19 cellular contexts compared by ENCODE assay signal in the genomic region with DNA sequence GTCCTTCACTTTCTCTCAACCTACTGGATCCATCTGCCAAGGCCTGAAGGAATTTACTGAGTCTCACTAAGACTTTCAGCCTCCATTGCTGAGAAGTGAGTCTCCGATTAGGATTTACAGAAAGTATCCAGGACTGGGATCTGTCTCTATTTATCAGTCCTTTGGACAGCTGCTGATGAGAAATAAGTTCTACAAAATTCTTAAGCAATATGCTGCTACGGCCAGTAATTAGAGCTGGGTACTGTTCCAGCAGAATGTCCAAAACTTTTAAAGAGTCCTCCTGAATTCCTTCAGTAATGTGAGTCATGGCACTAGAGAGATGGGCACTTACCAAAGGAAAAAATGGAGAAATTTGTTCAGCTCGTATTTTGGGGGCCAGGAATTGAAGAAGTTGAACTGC. TPM values are rescaled to one million over a fixed set of nuclear protein-coding genes. Genes with fewer than 3 reads are reported as not detected.
A peak's percentile ranks its signal among the peaks of the same experiment; 100 is the strongest.
DNase-seq lines count a peak whose midpoint lies in the region; ATAC-seq, FAIRE-seq and TF ChIP-seq lines count a peak whose summit lies in the region.
"Had no signal": no experiment of that assay in that cellular context is flagged by ENCODE, and none has a peak within 500 bp of the region (broad histone marks: within the 10 kb centered on the region; RNA-seq: fewer than 3 reads in every experiment).

No MANE protein-coding gene starts in this region.

- intact Hi-C loops in upper lobe of right lung (cut with DNase I) (no loop called here), esophagus squamous epithelium (cut with DNase I) (no loop called here)

- DNase-seq in GM23248, result peak; percentile 83
- peak; percentile 56 for DNase-seq in astrocyte (ENCODE audit: low read depth)
- no peak for DNase-seq in hepatocyte (ENCODE audit: low spot score)
- DNase-seq in upper lobe of right lung, result no peak
- no peak for DNase-seq in esophagus squamous epithelium (lab: John Stamatoyannopoulos, UW)
- no peak for DNase-seq in stimulated activated CD4-positive, alpha-beta T cell treated with anti-CD3 and anti-CD28 coated beads, Interleukin-4, amount 100 ng/mL, for 24 hours
- no peak for DNase-seq in activated CD8-positive, alpha-beta memory T cell treated with anti-CD3 and anti-CD28 coated beads, Interleukin-2, amount 10 ng/mL, durations not matched to agents 7 days and 5 days
- DNase-seq: activated CD4-positive, alpha-beta T cell treated with anti-CD3 and anti-CD28 coated beads, Interleukin-2, amount 50 U/mL, for 4 hours; CD8-positive, alpha-beta T cell; endodermal cell; glutamatergic neuron; NCI-H1105; NCI-H2171; NCI-H748 treated with DMSO at 0.1 percent for 48 hours; PC-9; right lobe of liver; stimulated activated CD4-positive, alpha-beta T cell treated with anti-CD3 and anti-CD28 coated beads, Interleukin-2, amount 100 ng/mL, for 48 hours had no signal

- ATAC-seq in upper lobe of right lung, result peak; percentile 45
- no peak for ATAC-seq in activated CD8-positive, alpha-beta memory T cell treated with anti-CD3 and anti-CD28 coated beads, Interleukin-2, amount 10 ng/mL, durations not matched to agents 7 days and 5 days
- ATAC-seq: CD8-positive, alpha-beta T cell; right lobe of liver had no signal

- H3K4me1 ChIP-seq in GM23248 (ENCODE audit: insufficient read depth) (peaks cover 35% of the 10 kb centered on the region), astrocyte (ENCODE audit: insufficient read depth, low read length) (peaks cover 9% of the 10 kb centered on the region), hepatocyte (ENCODE audit: insufficient read depth) (peaks cover 16% of the 10 kb centered on the region), upper lobe of right lung (peaks cover 12% of the 10 kb centered on the region), esophagus squamous epithelium (peaks cover 0 to 32% (median 16%) of the 10 kb centered on the region in 3 donors)

- in situ Hi-C loops in GM23248 (cut with MboI), result loop anchor here (25.0 kb wide), 1 partner anchor 240 kb away; a partner anchor contains a TSS

- peaks cover 13% of the 10 kb centered on the region for H3K4me1 Mint-ChIP-seq in astrocyte (ENCODE audit: low read depth, unreplicated experiment)
- peaks cover 29% of the 10 kb centered on the region for H3K4me1 Mint-ChIP-seq in activated CD8-positive, alpha-beta memory T cell treated with anti-CD3 and anti-CD28 coated beads, Interleukin-2, amount 10 ng/mL, durations not matched to agents 7 days and 5 days

- CTCF ChIA-PET in activated CD8-positive, alpha-beta memory T cell treated with anti-CD3 and anti-CD28 coated beads, Interleukin-2, amount 10 ng/mL, durations not matched to agents 7 days and 5 days (lab: Charles Lee), result interaction anchor here (1.6 to 2.4 kb wide), 2 partner anchors 22 to 91 kb away, joined by 5 to 9 read pairs; no protein-coding TSS in a partner anchor

- H3K9me3 ChIP-seq in GM23248 (ENCODE audit: low read depth) (no peaks in the 10 kb centered on the region), astrocyte (ENCODE audit: insufficient read depth, low read depth, low read length) (no peaks in the 10 kb centered on the region), hepatocyte (ENCODE audit: low read depth) (no peaks in the 10 kb centered on the region), upper lobe of right lung (no peaks in the 10 kb centered on the region), esophagus squamous epithelium (no peaks in the 10 kb centered on the region)
- H3K9me3 ChIP-seq: right lobe of liver had no signal

- H3K27ac ChIP-seq in GM23248 (peak overlapping the region; percentile 44), astrocyte (ENCODE audit: low read depth, low read length) (no peak overlapping the region), hepatocyte (peak overlapping the region; percentile 52), upper lobe of right lung (no peak overlapping the region), esophagus squamous epithelium (no peak overlapping the region)
- H3K27ac ChIP-seq: neural progenitor cell, PC-9, right lobe of liver had no signal

- TF ChIP-seq CTCF in astrocyte (IDR thresholded peaks at IDR 0.05; ENCODE audit: insufficient read depth, low read depth, low read length) (no peak), hepatocyte (IDR thresholded peaks at IDR 0.05; ENCODE audit: poor library complexity) (no peak), upper lobe of right lung (IDR thresholded peaks at IDR 0.05) (no peak), esophagus squamous epithelium (IDR thresholded peaks at IDR 0.05) (no peak)

- FAIRE-seq in astrocyte (lab: Jason Lieb, UNC), result no peak
- FAIRE-seq: islet of Langerhans had no signal

- H3K4me3 Mint-ChIP-seq in astrocyte (ENCODE audit: unreplicated experiment), result no peak overlapping the region
- no peak overlapping the region for H3K4me3 Mint-ChIP-seq in activated CD8-positive, alpha-beta memory T cell treated with anti-CD3 and anti-CD28 coated beads, Interleukin-2, amount 10 ng/mL, durations not matched to agents 7 days and 5 days
- H3K4me3 Mint-ChIP-seq: CD8-positive, alpha-beta T cell; endodermal cell; neural progenitor cell had no signal

- no peaks in the 10 kb centered on the region for H3K27me3 ChIP-seq in GM23248 (replicated peaks; ENCODE audit: insufficient read depth)
- no peaks in the 10 kb centered on the region for H3K27me3 ChIP-seq in astrocyte (ENCODE audit: insufficient read depth, low read length)
- H3K27me3 ChIP-seq in hepatocyte, result no peaks in the 10 kb centered on the region
- H3K27me3 ChIP-seq in upper lobe of right lung, result no peaks in the 10 kb centered on the region
- no peaks in the 10 kb centered on the region for H3K27me3 ChIP-seq in esophagus squamous epithelium
- H3K27me3 ChIP-seq: neural progenitor cell, right lobe of liver had no signal

- no peaks in the 10 kb centered on the region for H3K27me3 Mint-ChIP-seq in astrocyte (ENCODE audit: low read depth, unreplicated experiment)
- no peaks in the 10 kb centered on the region for H3K27me3 Mint-ChIP-seq in activated CD8-positive, alpha-beta memory T cell treated with anti-CD3 and anti-CD28 coated beads, Interleukin-2, amount 10 ng/mL, durations not matched to agents 7 days and 5 days

- no peaks in the 10 kb centered on the region for H3K36me3 Mint-ChIP-seq in astrocyte (ENCODE audit: low read depth, unreplicated experiment)
- peaks cover 36% of the 10 kb centered on the region for H3K36me3 Mint-ChIP-seq in activated CD8-positive, alpha-beta memory T cell treated with anti-CD3 and anti-CD28 coated beads, Interleukin-2, amount 10 ng/mL, durations not matched to agents 7 days and 5 days

- peaks cover 100% of the 10 kb centered on the region for H3K79me2 ChIP-seq in GM23248 (ENCODE audit: insufficient read depth)
- peaks cover 97% of the 10 kb centered on the region for H3K79me2 ChIP-seq in astrocyte (ENCODE audit: insufficient read depth, low read length)
- H3K79me2 ChIP-seq in hepatocyte, result peaks cover 100% of the 10 kb centered on the region

- no peak overlapping the region for H3K27ac Mint-ChIP-seq in astrocyte (ENCODE audit: unreplicated experiment)
- no peak overlapping the region for H3K27ac Mint-ChIP-seq in activated CD8-positive, alpha-beta memory T cell treated with anti-CD3 and anti-CD28 coated beads, Interleukin-2, amount 10 ng/mL, durations not matched to agents 7 days and 5 days
- H3K27ac Mint-ChIP-seq: CD8-positive, alpha-beta T cell; endodermal cell; neural progenitor cell had no signal

- TF ChIP-seq POLR2A in esophagus squamous epithelium (IDR thresholded peaks at IDR 0.05), result no peak

- H3F3A ChIP-seq in GM23248 (ENCODE audit: insufficient read depth), result peaks cover 35% of the 10 kb centered on the region

- H3K9ac ChIP-seq in GM23248, result no peak overlapping the region
- no peak overlapping the region for H3K9ac ChIP-seq in astrocyte (ENCODE audit: low read length)
- H3K9ac ChIP-seq: neural progenitor cell had no signal

- peaks cover 13% of the 10 kb centered on the region; the same call in 1 of the 2 replicates for H4K20me1 ChIP-seq in GM23248 (ENCODE audit: insufficient read depth)
- peaks cover 58% of the 10 kb centered on the region for H4K20me1 ChIP-seq in astrocyte (ENCODE audit: insufficient read depth, low read length)
- H4K20me1 ChIP-seq in hepatocyte (ENCODE audit: insufficient read depth, poor library complexity, severe bottlenecking), result peaks cover 30% of the 10 kb centered on the region

- no peaks in the 10 kb centered on the region for H3K9me3 Mint-ChIP-seq in astrocyte (ENCODE audit: unreplicated experiment)
- H3K9me3 Mint-ChIP-seq in activated CD8-positive, alpha-beta memory T cell treated with anti-CD3 and anti-CD28 coated beads, Interleukin-2, amount 10 ng/mL, durations not matched to agents 7 days and 5 days (ENCODE audit: low read depth), result no peaks in the 10 kb centered on the region
- H3K9me3 Mint-ChIP-seq: CD8-positive, alpha-beta T cell; endodermal cell; neural progenitor cell had no signal

- no peaks in the 10 kb centered on the region for H3K9me2 ChIP-seq in GM23248 (ENCODE audit: insufficient read depth)
- no peaks in the 10 kb centered on the region for H3K9me2 ChIP-seq in hepatocyte (replicated peaks; ENCODE audit: insufficient read depth)

- H3K36me3 ChIP-seq in GM23248 (ENCODE audit: low read depth) (peaks cover 6% of the 10 kb centered on the region), astrocyte (ENCODE audit: insufficient read depth, low read length) (peaks cover 3% of the 10 kb centered on the region), hepatocyte (replicated peaks; ENCODE audit: insufficient read depth, low read depth) (no peaks in the 10 kb centered on the region), upper lobe of right lung (peaks cover 25% of the 10 kb centered on the region), esophagus squamous epithelium (peaks cover 0 to 34% (median 0%) of the 10 kb centered on the region in 3 donors)

- H3K4me3 ChIP-seq in GM23248, result peak overlapping the region; percentile 33
- H3K4me3 ChIP-seq in astrocyte (ENCODE audit: insufficient read depth, low read depth, low read length), result no peak overlapping the region
- no peak overlapping the region for H3K4me3 ChIP-seq in hepatocyte
- no peak overlapping the region for H3K4me3 ChIP-seq in upper lobe of right lung
- no peak overlapping the region for H3K4me3 ChIP-seq in esophagus squamous epithelium
- H3K4me3 ChIP-seq: neural progenitor cell, PC-9, right lobe of liver had no signal

- WGBS in GM23248 (ENCODE audit: low coverage in 1 of 2, low lambda C conversion rate in 2 of 2, missing lambda C conversion rate in 2 of 2), 2 experiments, result 4 to 8% methylated on average over 3 of the region's 3 CpGs
- 73% methylated on average over 3 of the region's 3 CpGs for WGBS in hepatocyte (ENCODE audit: low lambda C conversion rate, missing lambda C conversion rate)
- WGBS in esophagus squamous epithelium, 2 donors, result 63 to 64% methylated on average over 3 of the region's 3 CpGs

- H3K4me2 ChIP-seq in GM23248 (ENCODE audit: unreplicated experiment), result peak overlapping the region; percentile 52
- H3K4me2 ChIP-seq in astrocyte (ENCODE audit: low read length), result no peak overlapping the region
- no peak overlapping the region for H3K4me2 ChIP-seq in hepatocyte
- H3K4me2 ChIP-seq: neural progenitor cell, PC-9 had no signal

- H2AFZ ChIP-seq in GM23248 (0 out of 2 replicates have a peak overlapping the region, but pooled peaks have one; percentile 28), astrocyte (ENCODE audit: low read depth, low read length) (no peak overlapping the region), hepatocyte (no peak overlapping the region)
- H2AFZ ChIP-seq: neural progenitor cell, PC-9 had no signal

RNA-seq across cellular contexts. Expression of a gene that starts 5.9 kb away (rescaled TPM):
- 28.3 and 30.9 TPM in 2 replicates for total RNA-seq in GM23248 (2014; rRNA removed; shearing (Covaris generic))
- polyA plus RNA-seq in GM23248 (2016; fragmentation: Nextera tagmentation; extraction: Ambion mirVana) (19.6 and 20.9 TPM in 2 replicates), hepatocyte (18.3 and 21.8 TPM in 2 replicates)
- total RNA-seq in astrocyte (31.8 and 35.1 TPM in 2 replicates), hepatocyte (26.6 and 30.0 TPM in 2 replicates), upper lobe of right lung (13.0 TPM), esophagus squamous epithelium (10 to 100 TPM in 3 of 4 donors, 1 to 10 TPM in 1; 8.4 to 24.6 (median 19.3) TPM)
- total RNA-seq in activated CD8-positive, alpha-beta memory T cell treated with anti-CD3 and anti-CD28 coated beads, Interleukin-2, amount 10 ng/mL, durations not matched to agents 7 days and 5 days, result 10 to 100 TPM; 21.0 to 24.4 TPM

Comparison
In these comparisons a context has a peak if more than half of its experiments do, and no peak if none do; other contexts are left out.
1. DNase-seq: peak in GM23248 (single experiment) and astrocyte (single experiment); none in hepatocyte (single experiment), upper lobe of right lung (single experiment), esophagus squamous epithelium (single experiment), stimulated activated CD4-positive, alpha-beta T cell treated with anti-CD3 and anti-CD28 coated beads, Interleukin-4, amount 100 ng/mL, for 24 hours (single experiment) and activated CD8-positive, alpha-beta memory T cell treated with anti-CD3 and anti-CD28 coated beads, Interleukin-2, amount 10 ng/mL, durations not matched to agents 7 days and 5 days (single experiment).
2. H3K27ac ChIP-seq: peak in GM23248 (single experiment) and hepatocyte (single experiment); none in astrocyte (single experiment), upper lobe of right lung (single experiment) and esophagus squamous epithelium (0 of 4).